In genomic region chr12:132153501-132154340, GRCh38 we compare ENCODE assay signal across 8 cellular contexts. TPM values are rescaled to one million over a fixed set of nuclear protein-coding genes. Genes with fewer than 3 reads are reported as not detected.
DNase-seq lines count a peak whose midpoint lies in the region; ATAC-seq and TF ChIP-seq lines count a peak whose summit lies in the region.

No MANE protein-coding gene starts in this region.

- peak; percentile 98 for TF ChIP-seq CTCF in GM13977 (IDR thresholded peaks at IDR 0.05; ENCODE audit: extremely low read depth, insufficient read depth, missing control alignments)

- peak; percentile 79 for ATAC-seq in HG02981 (IDR thresholded peaks at IDR 0.05; ENCODE audit: unreplicated experiment)
- ATAC-seq in left lobe of liver: peak; percentile 92
- no peak for ATAC-seq in GM18520 (IDR thresholded peaks at IDR 0.05; ENCODE audit: unreplicated experiment)

- in situ Hi-C loops in GM13977 (cut with MboI; ENCODE audit: low pct_unique_long_range_greater_than_20kb, low sequenced_read_pairs, unreplicated experiment): no loop called here

- DNase-seq in GM13977 (ENCODE audit: low spot score) (peak; percentile 88), NCI-H2171 treated with DMSO at 0.1 percent for 48 hours (lab: John Stamatoyannopoulos, UW) (peak; percentile 84), cerebellar cortex (ENCODE audit: low spot score) (peak; percentile 82), left lobe of liver (ENCODE audit: low spot score) (no peak)
- peak; percentile 31 for DNase-seq in activated CD4-positive, CD25-positive, alpha-beta regulatory T cell treated with anti-CD3 and anti-CD28 coated beads, Interleukin-2, amount 50 U/mL, for 16 hours (ENCODE audit: low read depth, low spot score)
- peak; percentile 54 for DNase-seq in stimulated activated CD4-positive, alpha-beta T cell treated with anti-CD3 and anti-CD28 coated beads, Interleukin-2, amount 100 ng/mL, for 4 hours (ENCODE audit: low read depth)

RNA-seq across cellular contexts. Expression of gene NOC4L, which starts 9.5 kb away (rescaled TPM):
- total RNA-seq in left lobe of liver: 9.9 TPM

RNA-seq across cellular contexts. Expression of gene DDX51, which starts 9.6 kb away (rescaled TPM):
- 9.3 TPM for total RNA-seq in left lobe of liver
